ENCODE assay signal across 18 cellular contexts in the genomic region with DNA sequence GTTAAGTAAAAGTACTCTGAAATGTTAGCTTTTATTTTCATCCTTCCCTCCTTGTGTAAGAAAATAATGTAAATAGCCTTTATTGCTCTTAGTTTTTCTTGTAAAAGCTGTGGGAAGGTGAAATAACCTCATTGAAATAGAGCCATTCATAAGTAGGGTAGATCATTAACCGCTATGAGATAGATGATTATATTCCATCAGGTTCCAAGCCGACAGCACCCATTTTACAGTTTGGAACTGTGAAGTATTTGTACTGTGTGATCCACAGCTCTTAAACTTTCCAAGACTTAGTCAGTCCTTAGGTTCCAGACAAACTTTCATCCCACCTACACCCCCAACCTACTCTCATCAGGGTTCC.
DNase-seq lines count a peak whose midpoint lies in the region; ATAC-seq and TF ChIP-seq lines count a peak whose summit lies in the region.
"Had no signal": no experiment of that assay in that cellular context is flagged by ENCODE, and none has a peak within 500 bp of the region (broad histone marks: within the 10 kb centered on the region; RNA-seq: fewer than 3 reads in every experiment).

No MANE protein-coding gene starts in this region.

- H2BK15ac ChIP-seq in IMR-90 (ENCODE audit: low read depth, low read length), result no peak overlapping the region

- BruUV-seq in IMR-90 (replicated peaks; lab: Mats Ljungman, UMichigan), result no TSS peak

- no peak overlapping the region for H3K27ac Mint-ChIP-seq in endodermal cell
- H3K27ac Mint-ChIP-seq: B cell; CD4-positive, CD25-positive, alpha-beta regulatory T cell; CD8-positive, alpha-beta T cell had no signal

- intact Hi-C loops in IMR-90 (cut with micrococcal nuclease), result no loop called here
- intact Hi-C loops in mucosa of descending colon (cut with DNase I, micrococcal nuclease), result no loop called here

- H4K91ac ChIP-seq in IMR-90 (ENCODE audit: insufficient read depth, low read depth, low read length), result no peak overlapping the region

- H4K5ac ChIP-seq in IMR-90 (ENCODE audit: low read depth, low read length), result no peak overlapping the region; the same call in 1 of the 2 replicates

- H2AFZ ChIP-seq in IMR-90 (replicated peaks; ENCODE audit: low read length, poor library complexity), result no peak overlapping the region

- DNase-seq in IMR-90 (no peak), endodermal cell (no peak), mucosa of descending colon (no peak), NCI-H2171 (lab: John Stamatoyannopoulos, UW) (no peak), GM19238 (ENCODE audit: insufficient read length, low spot score) (no peak)
- DNase-seq: Caco-2; CD4-positive, CD25-positive, alpha-beta regulatory T cell; CD8-positive, alpha-beta T cell; DMS153; DMS79; GDM1; H7; HCEC 1CT had no signal

- H3K4me1 Mint-ChIP-seq in endodermal cell, result peaks cover 22% of the 10 kb centered on the region
- H3K4me1 Mint-ChIP-seq: B cell; CD4-positive, CD25-positive, alpha-beta regulatory T cell had no signal

- no peak overlapping the region for H2BK20ac ChIP-seq in IMR-90 (ENCODE audit: low read depth, low read length)

- no peak overlapping the region; the same call in 1 of the 2 replicates for H2AK5ac ChIP-seq in IMR-90 (ENCODE audit: low read depth, low read length)

- CTCF ChIA-PET in IMR-90 (lab: Yijun Ruan, JAX), result no interaction called here

- no peaks in the 10 kb centered on the region for H3K9me3 Mint-ChIP-seq in endodermal cell
- H3K9me3 Mint-ChIP-seq: CD8-positive, alpha-beta T cell had no signal

- H3K79me1 ChIP-seq in IMR-90 (ENCODE audit: low read depth in 1 of 2, low read length in 2 of 2), result no peaks in the 10 kb centered on the region; a peak in 1 of 4 replicates

- no peaks in the 10 kb centered on the region for H4K20me1 ChIP-seq in IMR-90 (ENCODE audit: insufficient read depth, low read length)
- H4K20me1 ChIP-seq: BLaER1 had no signal

- H3K4me1 ChIP-seq in IMR-90 (ENCODE audit: control insufficient read depth, insufficient read depth, low read length) (peaks cover 8% of the 10 kb centered on the region), endodermal cell (ENCODE audit: control insufficient read depth, insufficient read depth, low read length) (peaks cover 7% of the 10 kb centered on the region), mucosa of descending colon (ENCODE audit: low read depth) (peaks cover 3% of the 10 kb centered on the region)
- H3K4me1 ChIP-seq: Caco-2 had no signal

- H3K36me3 ChIP-seq in IMR-90 (ENCODE audit: control insufficient read depth, insufficient read depth, low read length) (no peaks in the 10 kb centered on the region), endodermal cell (ENCODE audit: control insufficient read depth, insufficient read depth, low read length) (no peaks in the 10 kb centered on the region), mucosa of descending colon (ENCODE audit: low read depth) (no peaks in the 10 kb centered on the region)

- TF ChIP-seq POLR2A in IMR-90 (IDR thresholded peaks at IDR 0.05; ENCODE audit: low read depth, low read length), result no peak

- no peak overlapping the region for H3K4me2 ChIP-seq in IMR-90 (ENCODE audit: low read depth, low read length)
- H3K4me2 ChIP-seq: BLaER1 had no signal

- no peak overlapping the region for H2AK9ac ChIP-seq in IMR-90 (replicated peaks; ENCODE audit: low read depth, low read length, poor library complexity)

- TF ChIP-seq RAD21 in IMR-90 (IDR thresholded peaks at IDR 0.05; ENCODE audit: low read length), result no peak

- peaks cover 8% of the 10 kb centered on the region for H3K9me1 ChIP-seq in IMR-90 (ENCODE audit: insufficient read depth, low read length)

- dilution Hi-C loops in IMR-90 (cut with HindIII; ENCODE audit: low sequenced_read_pairs, unreplicated experiment), result no loop called here

- peaks cover 1% of the 10 kb centered on the region for H3K36me3 Mint-ChIP-seq in endodermal cell (ENCODE audit: low read depth)
- H3K36me3 Mint-ChIP-seq: CD8-positive, alpha-beta T cell had no signal

- H3K14ac ChIP-seq in IMR-90 (replicated peaks; ENCODE audit: low read depth, low read length), result no peak overlapping the region

- H3K9ac ChIP-seq in IMR-90 (ENCODE audit: low read depth, low read length) (no peak overlapping the region), endodermal cell (ENCODE audit: extremely low read depth, low read length, poor library complexity, severe bottlenecking) (no peak overlapping the region)
- H3K9ac ChIP-seq: BLaER1 had no signal

- H3K27me3 Mint-ChIP-seq in endodermal cell (ENCODE audit: insufficient read depth), result peaks cover 18% of the 10 kb centered on the region
- H3K27me3 Mint-ChIP-seq: B cell had no signal

- H3K4ac ChIP-seq in IMR-90 (ENCODE audit: low read depth, low read length), result no peak overlapping the region

- H2BK5ac ChIP-seq in IMR-90 (ENCODE audit: low read depth, low read length, poor library complexity, severe bottlenecking), result no peak overlapping the region

- no peak overlapping the region for H3K4me3 ChIP-seq in IMR-90 (ENCODE audit: insufficient read depth, low read depth, low read length)
- H3K4me3 ChIP-seq in endodermal cell (ENCODE audit: low read length), result peak overlapping the region; percentile 58
- H3K4me3 ChIP-seq in mucosa of descending colon, result no peak overlapping the region
- H3K4me3 ChIP-seq: BLaER1, GM12878 had no signal

- no peak overlapping the region for H3K56ac ChIP-seq in IMR-90 (ENCODE audit: extremely low read depth, insufficient read depth, low read length)

- H3K4me3 Mint-ChIP-seq in endodermal cell, result no peak overlapping the region
- H3K4me3 Mint-ChIP-seq: B cell; CD4-positive, CD25-positive, alpha-beta regulatory T cell; CD8-positive, alpha-beta T cell had no signal

- POLR2A ChIA-PET in IMR-90 (lab: Charles Lee; ENCODE audit: unreplicated experiment), result no interaction called here

- H3K27me3 ChIP-seq in IMR-90 (ENCODE audit: control insufficient read depth, insufficient read depth, low read length), result no peaks in the 10 kb centered on the region
- peaks cover 13% of the 10 kb centered on the region for H3K27me3 ChIP-seq in endodermal cell (ENCODE audit: control insufficient read depth, insufficient read depth, low read length, poor library complexity, severe bottlenecking)
- H3K27me3 ChIP-seq: BLaER1 had no signal

- TF ChIP-seq CTCF in IMR-90 (conservative IDR thresholded peaks at IDR 0.05; ENCODE audit: low read depth, low read length) (no peak), endodermal cell (conservative IDR thresholded peaks at IDR 0.05) (no peak), mucosa of descending colon (IDR thresholded peaks at IDR 0.05) (no peak)

- no peak overlapping the region for H3K27ac ChIP-seq in IMR-90 (ENCODE audit: insufficient read depth, low read length)
- H3K27ac ChIP-seq in endodermal cell (ENCODE audit: low read depth, low read length), result no peak overlapping the region
- H3K27ac ChIP-seq: BLaER1, C4-2B had no signal

- ATAC-seq in IMR-90 (ENCODE audit: low read depth), result no peak
- ATAC-seq in mucosa of descending colon, result peak; percentile 59
- ATAC-seq in HG02759 (IDR thresholded peaks at IDR 0.05; ENCODE audit: unreplicated experiment), result no peak
- ATAC-seq: CD8-positive, alpha-beta T cell; GM12878 had no signal

- in situ Hi-C loops in IMR-90 (cut with MboI; ENCODE audit: low sequenced_read_pairs), result no loop called here

- 0 out of 2 replicates have a peak overlapping the region, but pooled peaks have one; percentile 0 for H2BK120ac ChIP-seq in IMR-90 (ENCODE audit: low read depth, low read length)

- H3K9me3 ChIP-seq in IMR-90 (ENCODE audit: control insufficient read depth, insufficient read depth, low read length) (no peaks in the 10 kb centered on the region), endodermal cell (ENCODE audit: control insufficient read depth, low read length) (no peaks in the 10 kb centered on the region), mucosa of descending colon (no peaks in the 10 kb centered on the region)
- H3K9me3 ChIP-seq: Caco-2 had no signal

- H4K8ac ChIP-seq in IMR-90 (ENCODE audit: low read depth in 2 of 2, low read length in 2 of 2), result no peak overlapping the region

- H3K18ac ChIP-seq in IMR-90 (ENCODE audit: low read depth, low read length), result peak overlapping the region; percentile 30; the same call in 1 of the 2 replicates

- no peak overlapping the region for H3K23ac ChIP-seq in IMR-90 (ENCODE audit: low read depth, low read length)

- WGBS in IMR-90 (ENCODE audit: extremely low coverage in 2 of 2, insufficient read length in 1 of 2), 2 experiments, result no CpG with 5 or more reads among the region's 2 CpGs
- 73 to 100% methylated on average over 2 of the region's 2 CpGs for whole genome bisulfite sequencing in endodermal cell (ENCODE audit: insufficient coverage in 1 of 2, insufficient read length in 1 of 2), 2 experiments

TF ChIP-seq in IMR-90, 13 proteins besides CTCF, POLR2A, EP300 and RAD21:
- TF ChIP-seq MAFK (IDR thresholded peaks at IDR 0.05; ENCODE audit: low read depth, low read length), result no peak
- no peak for TF ChIP-seq SMC3 (IDR thresholded peaks at IDR 0.05; ENCODE audit: low read depth, low read length)
- TF ChIP-seq MAZ (IDR thresholded peaks at IDR 0.05; ENCODE audit: borderline replicate concordance, low read depth, low read length), result no peak
- no peak for TF ChIP-seq FOS (IDR thresholded peaks at IDR 0.05; ENCODE audit: low read depth, low read length)
- TF ChIP-seq MXI1 (IDR thresholded peaks at IDR 0.05; ENCODE audit: borderline replicate concordance, low read depth, low read length), result no peak
- no peak for TF ChIP-seq RFX5 (IDR thresholded peaks at IDR 0.05; ENCODE audit: low read depth, low read length)
